In genomic region chr11:123103326-123103980, GRCh38 we compare ENCODE assay signal across 8 cellular contexts. TPM values are rescaled to one million over a fixed set of nuclear protein-coding genes. Genes with fewer than 3 reads are reported as not detected.
DNase-seq lines count a peak whose midpoint lies in the region; ATAC-seq and TF ChIP-seq lines count a peak whose summit lies in the region.

No MANE protein-coding gene starts in this region.

- DNase-seq in GM20000 (ENCODE audit: low spot score) (peak; percentile 16), NCI-H2227 (lab: John Stamatoyannopoulos, UW; ENCODE audit: unreplicated experiment) (peak; percentile 75), T1000 (lab: John Stamatoyannopoulos, UW) (no peak)
- DNase-seq in activated CD4-positive, alpha-beta T cell treated with anti-CD3 and anti-CD28 coated beads, Interleukin-2, amount 50 U/mL, for 1 hour: peak; percentile 14

- ATAC-seq in esophagus mucosa (peak; percentile 31), GM19395 (IDR thresholded peaks at IDR 0.05; ENCODE audit: unreplicated experiment) (no peak)

- no peak for TF ChIP-seq CTCF in GM20000 (IDR thresholded peaks at IDR 0.05; ENCODE audit: extremely low read depth, missing control alignments)

- no peaks in the 10 kb centered on the region for H3K9me3 ChIP-seq in BLaER1
- no peaks in the 10 kb centered on the region for H3K9me3 ChIP-seq in muscle layer of colon (ENCODE audit: low read length)

- no peak overlapping the region for H3K4me3 ChIP-seq in BLaER1
- peak overlapping the region in 1 of 2 donors; percentile 8 for H3K4me3 ChIP-seq in muscle layer of colon (ENCODE audit: low read depth in 1 of 2, low read length in 2 of 2)

- no peaks in the 10 kb centered on the region for H3K36me3 ChIP-seq in BLaER1
- H3K36me3 ChIP-seq in muscle layer of colon (ENCODE audit: insufficient read depth, low read length): no peaks in the 10 kb centered on the region

- H3K27ac ChIP-seq in BLaER1 (peak overlapping the region; percentile 26; the same call in 1 of the 2 replicates), muscle layer of colon (ENCODE audit: low read depth, low read length) (peak overlapping the region; percentile 27)

- peak overlapping the region; percentile 48 for H3K4me2 ChIP-seq in BLaER1

- H3K4me1 ChIP-seq in BLaER1 (peaks cover 54% of the 10 kb centered on the region), muscle layer of colon (ENCODE audit: insufficient read depth, low read length) (peaks cover 72% of the 10 kb centered on the region)

- H3K9ac ChIP-seq in BLaER1 (no peak overlapping the region), muscle layer of colon (ENCODE audit: low read length) (no peak overlapping the region)

- no peaks in the 10 kb centered on the region for H3K27me3 ChIP-seq in BLaER1
- H3K27me3 ChIP-seq in muscle layer of colon (ENCODE audit: control insufficient read depth in 1 of 2, insufficient read depth in 2 of 2, low read length in 2 of 2): no peaks in the 10 kb centered on the region

- no peaks in the 10 kb centered on the region for H4K20me1 ChIP-seq in BLaER1

RNA-seq across cellular contexts. Expression of gene HSPA8, which starts 41.5 kb away (rescaled TPM):
- 681 TPM for total RNA-seq in esophagus mucosa
